ENCODE assay signal across 11 cellular contexts in the genomic region with DNA sequence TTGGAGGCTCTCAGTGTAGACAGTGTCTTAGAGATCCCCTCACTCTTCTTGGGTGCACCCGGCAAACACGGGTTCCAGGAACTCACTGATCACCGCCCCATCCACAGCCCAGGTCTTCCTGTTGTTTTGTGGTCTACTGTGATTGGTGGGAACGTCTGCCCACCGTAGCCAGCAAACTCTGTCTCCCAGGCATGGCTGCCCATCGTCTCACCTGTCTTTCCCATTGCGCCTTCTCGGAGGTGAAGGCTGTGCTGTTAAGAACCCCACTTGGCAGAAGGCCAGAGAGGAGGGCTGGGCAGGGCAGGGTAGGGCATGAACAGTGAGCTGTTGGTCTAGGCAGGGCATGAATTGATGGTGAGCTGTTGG. TPM values are rescaled to one million over a fixed set of nuclear protein-coding genes. Genes with fewer than 3 reads are reported as not detected.
DNase-seq lines count a peak whose midpoint lies in the region; ATAC-seq and TF ChIP-seq lines count a peak whose summit lies in the region.
"Had no signal": no experiment of that assay in that cellular context is flagged by ENCODE, and none has a peak within 500 bp of the region (broad histone marks: within the 10 kb centered on the region; RNA-seq: fewer than 3 reads in every experiment).

No MANE protein-coding gene starts in this region.

- H3K9me2 ChIP-seq in HCT116 (ENCODE audit: insufficient read depth), result no peaks in the 10 kb centered on the region

- no peaks in the 10 kb centered on the region for H4K20me1 ChIP-seq in HCT116 (ENCODE audit: insufficient read depth)

- H3K4ac ChIP-seq in mesenchymal stem cell (ENCODE audit: low read depth in 1 of 2, low read length in 2 of 2), result no peak overlapping the region

- DNase-seq in NCI-H1417 (lab: John Stamatoyannopoulos, UW) (peak in 2 of 3 experiments; percentile 21 to 38), NCI-H1417 treated with DMSO at 0.1 percent for 48 hours (lab: John Stamatoyannopoulos, UW) (no peak), HCT116 (ENCODE audit: low read depth, low spot score) (no peak), mesenchymal stem cell (no peak), NCI-H526 treated with DMSO at 0.1 percent for 48 hours (lab: John Stamatoyannopoulos, UW) (no peak), GF-D8 (lab: John Stamatoyannopoulos, UW) (no peak), amniotic stem cell (lab: John Stamatoyannopoulos, UW) (no peak)
- peak; percentile 56 for DNase-seq in activated CD8-positive, alpha-beta memory T cell treated with anti-CD3 and anti-CD28 coated beads, Interleukin-2, amount 50 U/mL, for 48 hours
- DNase-seq: left ventricle myocardium inferior had no signal

- H2BK12ac ChIP-seq in mesenchymal stem cell (ENCODE audit: low read length in 2 of 2), result no peak overlapping the region

- H3K4me2 ChIP-seq in HCT116 (ENCODE audit: low read length) (no peak overlapping the region), mesenchymal stem cell (ENCODE audit: low read length, poor library complexity, severe bottlenecking) (no peak overlapping the region)

- no peak overlapping the region for H3K23ac ChIP-seq in mesenchymal stem cell (ENCODE audit: low read length in 2 of 2)

- H3K4me1 ChIP-seq in HCT116 (ENCODE audit: control insufficient read depth in 1 of 2, insufficient read depth in 2 of 2, low read length in 2 of 2) (peaks cover 8 to 22% of the 10 kb centered on the region in 2 experiments), mesenchymal stem cell (ENCODE audit: control insufficient read depth, insufficient read depth, low read depth, low read length) (no peaks in the 10 kb centered on the region)

- no peak overlapping the region for H2AK5ac ChIP-seq in mesenchymal stem cell (ENCODE audit: low read length, severe bottlenecking)

- H2BK5ac ChIP-seq in mesenchymal stem cell (ENCODE audit: low read depth, low read length, poor library complexity, severe bottlenecking), result no peak overlapping the region

- H3K4me3 ChIP-seq in HCT116 (replicated peaks in 1 of 2; ENCODE audit: low read depth in 1 of 2, low read length in 2 of 2) (no peak overlapping the region), mesenchymal stem cell (ENCODE audit: insufficient read depth in 1 of 2, low read depth in 1 of 2, low read length in 2 of 2) (no peak overlapping the region)

- H2BK15ac ChIP-seq in mesenchymal stem cell (ENCODE audit: low read depth, poor library complexity, severe bottlenecking), result no peak overlapping the region

- no peak for ATAC-seq in HCT116

- no TSS peak for BruUV-seq in HCT116 (replicated peaks; lab: Mats Ljungman, UMichigan)

- H3K79me2 ChIP-seq in HCT116 (ENCODE audit: insufficient read depth, low read length), result no peaks in the 10 kb centered on the region

- no peak overlapping the region for H4K8ac ChIP-seq in mesenchymal stem cell (ENCODE audit: low read length)

- H4K91ac ChIP-seq in mesenchymal stem cell (ENCODE audit: low read length), result peak overlapping the region; percentile 45

- H3K9me3 ChIP-seq in HCT116 (ENCODE audit: control insufficient read depth in 1 of 2, insufficient read depth in 1 of 2, low read depth in 1 of 2, low read length in 2 of 2) (no peaks in the 10 kb centered on the region), mesenchymal stem cell (ENCODE audit: control insufficient read depth, low read length) (no peaks in the 10 kb centered on the region)
- H3K9me3 ChIP-seq: left ventricle myocardium inferior had no signal

- no peak for TF ChIP-seq RAD21 in HCT116 (IDR thresholded peaks at IDR 0.05; ENCODE audit: low read depth)

- RAD21 ChIA-PET in HCT116 (lab: Charles Lee; ENCODE audit: low non-redundant PET in 1 of 2, low total read pairs in 2 of 2, uncharacterized antibody in 2 of 2, unreplicated experiment in 2 of 2), result interaction anchor here in 1 of 2 experiments (1.4 kb wide), 2 partner anchors 145 to 160 kb away, joined by 3 to 5 read pairs; no protein-coding TSS in a partner anchor

- no peak overlapping the region for H3K14ac ChIP-seq in mesenchymal stem cell (ENCODE audit: low read length in 2 of 2)

- H3K27me3 ChIP-seq in HCT116 (ENCODE audit: insufficient read depth, low read length), result peaks cover 22% of the 10 kb centered on the region
- peaks cover 41 to 84% of the 10 kb centered on the region in 2 experiments for H3K27me3 ChIP-seq in mesenchymal stem cell (ENCODE audit: control insufficient read depth in 1 of 2, insufficient read depth in 1 of 2, low read length in 2 of 2)

- CTCF ChIA-PET in HCT116 (lab: Charles Lee), result interaction anchor here (1.1 to 3.5 kb wide), 12 partner anchors 10 to 372 kb away, joined by 3 to 52 read pairs (median 5); no protein-coding TSS in a partner anchor

- H3K27ac ChIP-seq in HCT116 (ENCODE audit: low read depth, low read length), result no peak overlapping the region
- H3K27ac ChIP-seq in mesenchymal stem cell (ENCODE audit: low read length, poor library complexity, severe bottlenecking), result no peak overlapping the region
- H3K27ac ChIP-seq: 22Rv1, left ventricle myocardium inferior had no signal

- H3K9ac ChIP-seq in HCT116 (ENCODE audit: low read length), result no peak overlapping the region
- H3K9ac ChIP-seq in mesenchymal stem cell (ENCODE audit: low read length), result no peak overlapping the region

- intact Hi-C loops in HCT116 (cut with micrococcal nuclease), result no loop called here

- TF ChIP-seq POLR2A in HCT116 (IDR thresholded peaks at IDR 0.05; ENCODE audit: borderline replicate concordance, extremely low read depth, insufficient read depth, insufficient read length), result no peak

- H3K36me3 ChIP-seq in HCT116 (ENCODE audit: control insufficient read depth in 1 of 2, insufficient read depth in 2 of 2, low read length in 2 of 2), result no peaks in the 10 kb centered on the region
- H3K36me3 ChIP-seq in mesenchymal stem cell (ENCODE audit: control insufficient read depth in 1 of 2, insufficient read depth in 2 of 2, low read depth in 1 of 2, low read length in 2 of 2), result no peaks in the 10 kb centered on the region
- H3K36me3 ChIP-seq: left ventricle myocardium inferior had no signal

- H2AFZ ChIP-seq in HCT116 (ENCODE audit: low read depth, low read length, poor library complexity, severe bottlenecking), result peak overlapping the region; percentile 81
- no peak overlapping the region for H2AFZ ChIP-seq in mesenchymal stem cell (ENCODE audit: low read depth, low read length)

- no peak overlapping the region for H2BK120ac ChIP-seq in mesenchymal stem cell (ENCODE audit: low read depth, low read length)

- WGBS in mesenchymal stem cell, result 72% methylated on average over 8 of the region's 8 CpGs

- no peak overlapping the region for H3K18ac ChIP-seq in mesenchymal stem cell (ENCODE audit: low read depth in 1 of 2, low read length in 2 of 2)

- POLR2A ChIA-PET in HCT116 (lab: Charles Lee), result no interaction called here

- TF ChIP-seq CTCF in HCT116 (IDR thresholded peaks at IDR 0.05 in 2 of 3, conservative IDR thresholded peaks at IDR 0.05 in 1 of 3; ENCODE audit: borderline replicate concordance in 1 of 3, insufficient read depth in 1 of 3, low read depth in 2 of 3, low read length in 2 of 3), result no peak

- no peaks in the 10 kb centered on the region for H3K79me1 ChIP-seq in mesenchymal stem cell (replicated peaks; ENCODE audit: low read length, poor library complexity, severe bottlenecking)

TF ChIP-seq in HCT116, 20 proteins besides CTCF, POLR2A, EP300 and RAD21 (continues in another document):
- TF ChIP-seq ZNF274 (IDR thresholded peaks at IDR 0.05; ENCODE audit: low read depth, low read length), result no peak
- TF ChIP-seq TCF7L2 (IDR thresholded peaks at IDR 0.05; ENCODE audit: borderline replicate concordance, extremely low read depth, insufficient read depth, insufficient read length), result no peak
- no peak for TF ChIP-seq EZH2phosphoT487 (IDR thresholded peaks at IDR 0.05; ENCODE audit: borderline replicate concordance)
- no peak for TF ChIP-seq SIN3A (IDR thresholded peaks at IDR 0.05; ENCODE audit: low read depth)
- no peak for TF ChIP-seq CBX3 (IDR thresholded peaks at IDR 0.05; ENCODE audit: low read depth)
- no peak for TF ChIP-seq JUND (IDR thresholded peaks at IDR 0.05)
- TF ChIP-seq ZFX (IDR thresholded peaks at IDR 0.05), result no peak
- no peak for TF ChIP-seq EGR1 (IDR thresholded peaks at IDR 0.05; ENCODE audit: low read depth)
- TF ChIP-seq, protein P1, sequence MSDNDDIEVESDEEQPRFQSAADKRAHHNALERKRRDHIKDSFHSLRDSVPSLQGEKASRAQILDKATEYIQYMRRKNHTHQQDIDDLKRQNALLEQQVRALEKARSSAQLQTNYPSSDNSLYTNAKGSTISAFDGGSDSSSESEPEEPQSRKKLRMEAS (IDR thresholded peaks at IDR 0.05), result no peak
- no peak for TF ChIP-seq SP1 (IDR thresholded peaks at IDR 0.05; ENCODE audit: low read depth)
- TF ChIP-seq EZH2 (IDR thresholded peaks at IDR 0.05), result no peak
- no peak for TF ChIP-seq POLR2AphosphoS5 (IDR thresholded peaks at IDR 0.05; ENCODE audit: low read depth, low read length)
- TF ChIP-seq, protein P2, sequence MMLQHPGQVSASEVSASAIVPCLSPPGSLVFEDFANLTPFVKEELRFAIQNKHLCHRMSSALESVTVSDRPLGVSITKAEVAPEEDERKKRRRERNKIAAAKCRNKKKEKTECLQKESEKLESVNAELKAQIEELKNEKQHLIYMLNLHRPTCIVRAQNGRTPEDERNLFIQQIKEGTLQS (IDR thresholded peaks at IDR 0.05), result no peak

RNA-seq across cellular contexts. Expression of a gene that starts 14.1 kb away (rescaled TPM):
- total RNA-seq in HCT116 (2021; ENCODE audit: unreplicated experiment), result not detected
- polyA plus RNA-seq in HCT116 (2012), result not detected in 2 replicates
- not detected for polyA plus RNA-seq in mesenchymal stem cell (2013, experiment 1 of 2)
- polyA plus RNA-seq in mesenchymal stem cell (2013, experiment 2 of 2), result 0.01 TPM
- total RNA-seq: dermis microvascular lymphatic vessel endothelial cell had no signal

RNA-seq across cellular contexts. Expression of a gene that starts 54.5 kb away (rescaled TPM):
- total RNA-seq in HCT116 (2021; ENCODE audit: unreplicated experiment), result 0.07 TPM
- not detected in 2 replicates for polyA plus RNA-seq in HCT116 (2012)
- polyA plus RNA-seq in mesenchymal stem cell (2013, experiment 1 of 2), result not detected
- polyA plus RNA-seq in mesenchymal stem cell (2013, experiment 2 of 2), result not detected
- total RNA-seq: dermis microvascular lymphatic vessel endothelial cell had no signal

Comparison
In these comparisons a context has a peak if more than half of its experiments do, and no peak if none do; other contexts are left out.
1. DNase-seq: peak in NCI-H1417 (2 of 3) and activated CD8-positive, alpha-beta memory T cell treated with anti-CD3 and anti-CD28 coated beads, Interleukin-2, amount 50 U/mL, for 48 hours (single experiment); none in NCI-H1417 treated with DMSO at 0.1 percent for 48 hours (single experiment), HCT116 (single experiment), mesenchymal stem cell (single experiment), NCI-H526 treated with DMSO at 0.1 percent for 48 hours (single experiment), GF-D8 (single experiment) and amniotic stem cell (single experiment).